Comparison of ENCODE assay signal across 15 cellular contexts in the genomic region with DNA sequence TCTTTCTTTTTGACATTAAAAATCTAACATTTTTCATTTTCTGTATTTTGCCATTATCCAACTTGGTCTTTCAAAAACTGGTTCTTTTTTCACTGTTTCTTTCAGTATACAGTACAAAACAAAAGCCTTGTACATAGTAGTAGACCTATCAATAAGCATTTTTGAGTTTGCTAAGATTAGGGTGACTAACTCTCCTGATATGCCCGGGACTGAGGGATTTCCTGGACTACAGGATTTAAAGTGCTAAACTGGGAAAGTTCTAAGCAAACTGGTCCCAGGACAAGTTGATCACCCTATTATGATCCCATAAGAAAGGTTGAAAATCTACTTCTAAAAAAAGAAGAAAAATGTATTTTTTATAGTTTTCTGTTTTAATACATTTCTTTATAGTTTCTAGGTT.
DNase-seq lines count a peak whose midpoint lies in the region; ATAC-seq, FAIRE-seq and TF ChIP-seq lines count a peak whose summit lies in the region.
"Had no signal": no experiment of that assay in that cellular context is flagged by ENCODE, and none has a peak within 500 bp of the region (broad histone marks: within the 10 kb centered on the region; RNA-seq: fewer than 3 reads in every experiment).

No MANE protein-coding gene starts in this region.

- peak; percentile 89 for FAIRE-seq in H54 (lab: Jason Lieb, UNC)

- TF ChIP-seq POLR2A in H54 (IDR thresholded peaks at IDR 0.05; ENCODE audit: low read depth, low read length), result no peak

- no peak for TF ChIP-seq CTCF in fibroblast of pulmonary artery (IDR thresholded peaks at IDR 0.05; ENCODE audit: low read length, missing control alignments)

- DNase-seq in H54 (ENCODE audit: insufficient read length, low spot score) (no peak), SW 1271 (lab: John Stamatoyannopoulos, UW) (peak; percentile 0 to 26), fibroblast of pulmonary artery (ENCODE audit: low read depth) (peak; percentile 73), pulmonary artery endothelial cell (ENCODE audit: low read depth, low spot score) (peak; percentile 68)
- no peak for DNase-seq in stimulated activated CD4-positive, alpha-beta T cell treated with anti-CD3 and anti-CD28 coated beads, Interleukin-15, amount 100 ng/mL, for 24 hours
- no peak for DNase-seq in activated CD8-positive, alpha-beta memory T cell treated with anti-CD3 and anti-CD28 coated beads for 24 hours
- DNase-seq: activated naive CD4-positive, alpha-beta T cell; naive thymus-derived CD8-positive, alpha-beta T cell; NCI-H1436 treated with DMSO at 0.1 percent for 48 hours; NCI-H446; retina; stimulated activated CD4-positive, alpha-beta T cell treated with anti-CD3 and anti-CD28 coated beads, Interleukin-4, amount 100 ng/mL, for 4 hours had no signal

- H3K4me3 ChIP-seq in fibroblast of pulmonary artery (replicated peaks; ENCODE audit: low read depth, low read length), result no peak overlapping the region

- ATAC-seq in GM18873 (IDR thresholded peaks at IDR 0.05; ENCODE audit: low FRiP score, unreplicated experiment) (no peak), HG02973 (IDR thresholded peaks at IDR 0.05; ENCODE audit: unreplicated experiment) (no peak)
- ATAC-seq: naive thymus-derived CD8-positive, alpha-beta T cell; WTC11 had no signal

Comparison
In these comparisons a context has a peak if more than half of its experiments do, and no peak if none do; other contexts are left out.
1. DNase-seq: peak in SW 1271 (2 of 2), fibroblast of pulmonary artery (single experiment) and pulmonary artery endothelial cell (single experiment); none in H54 (single experiment), stimulated activated CD4-positive, alpha-beta T cell treated with anti-CD3 and anti-CD28 coated beads, Interleukin-15, amount 100 ng/mL, for 24 hours (single experiment) and activated CD8-positive, alpha-beta memory T cell treated with anti-CD3 and anti-CD28 coated beads for 24 hours (single experiment).